In genomic region chr7:139713061-139713460, GRCh38 we compare ENCODE assay signal across 20 cellular contexts.
DNase-seq lines count a peak whose midpoint lies in the region; ATAC-seq and TF ChIP-seq lines count a peak whose summit lies in the region.
"Had no signal": no experiment of that assay in that cellular context is flagged by ENCODE, and none has a peak within 500 bp of the region (broad histone marks: within the 10 kb centered on the region; RNA-seq: fewer than 3 reads in every experiment).

No MANE protein-coding gene starts in this region.

- H3K27me3 ChIP-seq in right cardiac atrium (ENCODE audit: control insufficient read depth, insufficient read depth), result no peaks in the 10 kb centered on the region
- H3K27me3 ChIP-seq in endodermal cell (ENCODE audit: control insufficient read depth, insufficient read depth, low read length, poor library complexity, severe bottlenecking), result no peaks in the 10 kb centered on the region
- H3K27me3 ChIP-seq: body of pancreas, colonic mucosa, left lung had no signal

- H3K36me3 ChIP-seq in endodermal cell (ENCODE audit: control insufficient read depth, insufficient read depth, low read length), result peaks cover 72% of the 10 kb centered on the region
- H3K36me3 ChIP-seq: colonic mucosa had no signal

- H3K9me3 Mint-ChIP-seq in endodermal cell (no peaks in the 10 kb centered on the region), neural crest cell (no peaks in the 10 kb centered on the region), type B pancreatic cell (no peaks in the 10 kb centered on the region)
- H3K9me3 Mint-ChIP-seq in activated CD8-positive, alpha-beta memory T cell treated with anti-CD3 and anti-CD28 coated beads, Interleukin-2, amount 10 ng/mL, durations not matched to agents 7 days and 5 days (ENCODE audit: low read depth), result no peaks in the 10 kb centered on the region
- H3K9me3 Mint-ChIP-seq: activated naive CD8-positive, alpha-beta T cell treated with anti-CD3 and anti-CD28 coated beads, Interleukin-2, amount 50 U/mL, for 24 hours had no signal

- H3K27me3 Mint-ChIP-seq in endodermal cell (ENCODE audit: insufficient read depth) (no peaks in the 10 kb centered on the region), neural crest cell (ENCODE audit: low read depth) (no peaks in the 10 kb centered on the region), type B pancreatic cell (no peaks in the 10 kb centered on the region)
- no peaks in the 10 kb centered on the region for H3K27me3 Mint-ChIP-seq in activated CD8-positive, alpha-beta memory T cell treated with anti-CD3 and anti-CD28 coated beads, Interleukin-2, amount 10 ng/mL, durations not matched to agents 7 days and 5 days
- H3K27me3 Mint-ChIP-seq: activated naive CD8-positive, alpha-beta T cell treated with anti-CD3 and anti-CD28 coated beads, Interleukin-2, amount 50 U/mL, for 24 hours had no signal

- H3K27ac ChIP-seq in right cardiac atrium (ENCODE audit: low read length), result peak overlapping the region; percentile 21
- no peak overlapping the region for H3K27ac ChIP-seq in endodermal cell (ENCODE audit: low read depth, low read length)
- H3K27ac ChIP-seq: colonic mucosa had no signal

- CTCF ChIA-PET in activated CD8-positive, alpha-beta memory T cell treated with anti-CD3 and anti-CD28 coated beads, Interleukin-2, amount 10 ng/mL, durations not matched to agents 7 days and 5 days (lab: Charles Lee), result no interaction called here

- H3K4me3 ChIP-seq in right cardiac atrium (ENCODE audit: low read length), result no peak overlapping the region
- H3K4me3 ChIP-seq in endodermal cell (ENCODE audit: low read length), result no peak overlapping the region
- H3K4me3 ChIP-seq: body of pancreas, colonic mucosa, left lung had no signal

- no peak for ATAC-seq in right cardiac atrium
- ATAC-seq in activated CD8-positive, alpha-beta memory T cell treated with anti-CD3 and anti-CD28 coated beads, Interleukin-2, amount 10 ng/mL, durations not matched to agents 7 days and 5 days, result no peak
- ATAC-seq: activated naive CD8-positive, alpha-beta T cell treated with anti-CD3 and anti-CD28 coated beads, Interleukin-2, amount 50 U/mL, for 24 hours; left lung; Panc1; sciatic nerve had no signal

- 88% methylated on average over 9 of the region's 9 CpGs for WGBS in right cardiac atrium
- WGBS in endodermal cell (ENCODE audit: insufficient coverage in 1 of 2, insufficient read length in 1 of 2), 2 experiments, result 82 to 89% methylated on average over 7 to 9 of the region's 9 CpGs

- H3K27ac Mint-ChIP-seq in endodermal cell, result peak overlapping the region; percentile 65
- peak overlapping the region; percentile 57 for H3K27ac Mint-ChIP-seq in neural crest cell (ENCODE audit: unreplicated experiment)
- H3K27ac Mint-ChIP-seq in type B pancreatic cell, result peak overlapping the region; percentile 12
- no peak overlapping the region for H3K27ac Mint-ChIP-seq in activated CD8-positive, alpha-beta memory T cell treated with anti-CD3 and anti-CD28 coated beads, Interleukin-2, amount 10 ng/mL, durations not matched to agents 7 days and 5 days
- H3K27ac Mint-ChIP-seq: activated naive CD8-positive, alpha-beta T cell treated with anti-CD3 and anti-CD28 coated beads, Interleukin-2, amount 50 U/mL, for 24 hours had no signal

- H3K4me3 Mint-ChIP-seq in endodermal cell (no peak overlapping the region), neural crest cell (no peak overlapping the region), type B pancreatic cell (no peak overlapping the region)
- H3K4me3 Mint-ChIP-seq in activated CD8-positive, alpha-beta memory T cell treated with anti-CD3 and anti-CD28 coated beads, Interleukin-2, amount 10 ng/mL, durations not matched to agents 7 days and 5 days, result no peak overlapping the region
- H3K4me3 Mint-ChIP-seq: activated naive CD8-positive, alpha-beta T cell treated with anti-CD3 and anti-CD28 coated beads, Interleukin-2, amount 50 U/mL, for 24 hours; CD14-positive monocyte had no signal

- intact Hi-C loops in right cardiac atrium (cut with DNase I), result no loop called here
- intact Hi-C loops in cardiac septum (cut with DNase I), result no loop called here

- TF ChIP-seq CTCF in endodermal cell (conservative IDR thresholded peaks at IDR 0.05) (no peak), neural crest cell (conservative IDR thresholded peaks at IDR 0.05) (no peak), type B pancreatic cell (conservative IDR thresholded peaks at IDR 0.05) (no peak)

- H3K4me1 ChIP-seq in right cardiac atrium (ENCODE audit: control insufficient read depth, insufficient read depth, low read length) (peaks cover 21% of the 10 kb centered on the region), endodermal cell (ENCODE audit: control insufficient read depth, insufficient read depth, low read length) (peaks cover 8% of the 10 kb centered on the region)
- H3K4me1 ChIP-seq: colonic mucosa had no signal

- H3K9ac ChIP-seq in endodermal cell (ENCODE audit: extremely low read depth, low read length, poor library complexity, severe bottlenecking), result no peak overlapping the region

- H3K9me3 ChIP-seq in right cardiac atrium (ENCODE audit: control insufficient read depth, low read length), result no peaks in the 10 kb centered on the region
- H3K9me3 ChIP-seq in endodermal cell (ENCODE audit: control insufficient read depth, low read length), result no peaks in the 10 kb centered on the region
- H3K9me3 ChIP-seq: body of pancreas, colonic mucosa, left lung had no signal

- H3K4me1 Mint-ChIP-seq in endodermal cell (peaks cover 28% of the 10 kb centered on the region), neural crest cell (peaks cover 45% of the 10 kb centered on the region), type B pancreatic cell (ENCODE audit: unreplicated experiment) (peaks cover 36% of the 10 kb centered on the region)
- no peaks in the 10 kb centered on the region for H3K4me1 Mint-ChIP-seq in activated CD8-positive, alpha-beta memory T cell treated with anti-CD3 and anti-CD28 coated beads, Interleukin-2, amount 10 ng/mL, durations not matched to agents 7 days and 5 days

- H3K36me3 Mint-ChIP-seq in endodermal cell (ENCODE audit: low read depth) (peaks cover 55% of the 10 kb centered on the region), neural crest cell (ENCODE audit: low read depth) (peaks cover 25% of the 10 kb centered on the region), type B pancreatic cell (peaks cover 40% of the 10 kb centered on the region)
- H3K36me3 Mint-ChIP-seq in activated CD8-positive, alpha-beta memory T cell treated with anti-CD3 and anti-CD28 coated beads, Interleukin-2, amount 10 ng/mL, durations not matched to agents 7 days and 5 days, result peaks cover 30% of the 10 kb centered on the region

- DNase-seq in right cardiac atrium (no peak), cardiac septum (ENCODE audit: low spot score) (no peak), endodermal cell (peak; percentile 65), neural crest cell (ENCODE audit: low read depth, low spot score) (no peak), type B pancreatic cell (ENCODE audit: extremely low spot score, unreplicated experiment) (no peak), kidney tubule cell (ENCODE audit: low spot score) (no peak), SIG-M5 (lab: John Stamatoyannopoulos, UW) (no peak)
- DNase-seq in activated CD8-positive, alpha-beta memory T cell treated with anti-CD3 and anti-CD28 coated beads, Interleukin-2, amount 10 ng/mL, durations not matched to agents 7 days and 5 days, result no peak
- DNase-seq: activated CD4-positive, alpha-beta T cell treated with anti-CD3 and anti-CD28 coated beads for 4 hours; activated CD8-positive, alpha-beta memory T cell treated with anti-CD3 and anti-CD28 coated beads, Interleukin-2, amount 50 U/mL, for 4 hours; activated naive CD8-positive, alpha-beta T cell treated with anti-CD3 and anti-CD28 coated beads, Interleukin-2, amount 50 U/mL, for 24 hours; body of pancreas; colonic mucosa; left lung; NCI-H1417 treated with DMSO at 0.1 percent for 48 hours; NCI-H2107; NCI-H446 treated with DMSO at 0.1 percent for 48 hours had no signal
